17 cellular contexts compared by ENCODE assay signal in the genomic region with DNA sequence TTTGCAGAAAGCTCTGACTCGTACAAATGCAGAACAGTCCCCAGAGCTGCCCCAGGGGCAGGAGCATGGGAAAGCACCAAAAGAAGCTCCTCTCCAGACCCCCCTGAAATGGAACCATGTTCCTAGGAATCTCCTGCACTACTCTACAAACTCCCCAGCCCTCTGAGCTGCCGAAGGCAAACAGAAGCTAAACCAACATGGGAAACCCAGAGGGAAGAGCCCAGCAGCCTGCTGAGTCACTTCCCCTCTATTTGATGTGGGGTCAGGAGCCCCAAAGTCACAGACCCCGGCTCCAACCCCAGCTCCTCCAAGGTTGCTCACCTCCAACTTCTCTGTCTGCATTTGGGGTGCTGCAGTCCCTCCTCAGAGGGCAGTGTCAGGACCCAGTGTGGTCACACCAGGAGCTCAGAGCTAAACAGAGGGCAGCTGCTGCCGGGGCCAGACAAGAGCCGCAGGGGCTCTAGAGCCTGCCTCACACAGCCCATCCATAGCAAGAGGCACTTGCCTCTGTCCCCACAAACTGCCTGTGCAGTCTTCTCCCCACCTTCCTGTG.
"Had no signal": no experiment of that assay in that cellular context is flagged by ENCODE, and none has a peak within 500 bp of the region (broad histone marks: within the 10 kb centered on the region; RNA-seq: fewer than 3 reads in every experiment).

No MANE protein-coding gene starts in this region.

- H3K36me3 ChIP-seq: ascending aorta, esophagus squamous epithelium, prostate gland, upper lobe of right lung, WERI-Rb-1 had no signal

- H3K9me3 ChIP-seq: prostate gland had no signal

- H3K27me3 ChIP-seq: ascending aorta, upper lobe of right lung had no signal

- ATAC-seq: activated CD4-positive, alpha-beta T cell treated with anti-CD3 and anti-CD28 coated beads for 36 hours; activated CD8-positive, alpha-beta T cell treated with anti-CD3 and anti-CD28 coated beads, Interleukin-2, amount 10 ng/mL, durations not matched to agents 7 days and 5 days; activated naive CD8-positive, alpha-beta T cell treated with anti-CD3 and anti-CD28 coated beads, Interleukin-2, amount 50 U/mL, for 24 hours; mucosa of descending colon; naive thymus-derived CD8-positive, alpha-beta T cell; upper lobe of right lung had no signal

- H3K4me3 ChIP-seq: ascending aorta, esophagus squamous epithelium, mucosa of descending colon, prostate gland, upper lobe of right lung had no signal

- H3K27ac ChIP-seq: ascending aorta, esophagus squamous epithelium, prostate gland, upper lobe of right lung, WERI-Rb-1 had no signal

- DNase-seq: activated CD4-positive, alpha-beta T cell treated with anti-CD3 and anti-CD28 coated beads for 36 hours; activated CD8-positive, alpha-beta T cell treated with anti-CD3 and anti-CD28 coated beads, Interleukin-2, amount 10 ng/mL, durations not matched to agents 7 days and 5 days; activated naive CD4-positive, alpha-beta T cell treated with Interleukin-2 at 50 U/mL for 16 hours; activated naive CD8-positive, alpha-beta T cell treated with anti-CD3 and anti-CD28 coated beads, Interleukin-2, amount 50 U/mL, for 24 hours; esophagus squamous epithelium; glutamatergic neuron; immature natural killer cell; mucosa of descending colon; naive thymus-derived CD8-positive, alpha-beta T cell; occipital lobe; stimulated activated CD4-positive, alpha-beta T cell treated with anti-CD3 and anti-CD28 coated beads, Interleukin-2, amount 100 ng/mL, for 48 hours; stimulated activated CD8-positive, alpha-beta memory T cell treated with anti-CD3 and anti-CD28 coated beads, Interleukin-4, amount 100 ng/mL, for 48 hours; T1000; upper lobe of right lung; WERI-Rb-1 had no signal
